16 cellular contexts compared by ENCODE assay signal in the genomic region with DNA sequence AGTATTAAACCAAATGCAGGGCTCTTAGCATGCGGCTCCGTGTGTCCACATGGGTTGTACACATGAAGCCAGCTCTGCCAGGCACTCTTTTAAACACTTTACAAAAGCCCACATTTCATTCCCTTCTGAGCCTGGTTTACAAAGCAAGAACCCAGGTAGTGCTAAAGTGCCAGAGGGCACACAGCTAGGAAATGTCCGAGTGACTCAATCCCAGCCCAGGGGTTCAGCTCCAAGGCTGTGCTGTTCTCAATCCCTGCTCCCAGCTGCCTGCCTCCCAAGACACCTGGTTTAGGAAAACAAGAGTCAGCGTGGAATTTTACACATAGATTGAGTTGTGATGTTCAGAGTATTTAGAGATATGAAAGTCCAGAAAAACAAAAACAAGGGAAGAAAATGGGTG. TPM values are rescaled to one million over a fixed set of nuclear protein-coding genes. Genes with fewer than 3 reads are reported as not detected.
DNase-seq lines count a peak whose midpoint lies in the region; ATAC-seq and TF ChIP-seq lines count a peak whose summit lies in the region.
"Had no signal": no experiment of that assay in that cellular context is flagged by ENCODE, and none has a peak within 500 bp of the region (broad histone marks: within the 10 kb centered on the region; RNA-seq: fewer than 3 reads in every experiment).

No MANE protein-coding gene starts in this region.

- DNase-seq in Daoy (ENCODE audit: low read depth) (peak; percentile 50), ELR (ENCODE audit: low read depth) (peak; percentile 66), RWPE2 (ENCODE audit: low spot score) (no peak), islet precursor cell (peak; percentile 82), pons (ENCODE audit: low spot score) (no peak)
- DNase-seq in activated CD4-positive, alpha-beta T cell treated with anti-CD3 and anti-CD28 coated beads, Interleukin-2, amount 50 U/mL, for 48 hours: no peak
- DNase-seq: HCEC 1CT, NCI-H1436, NCI-H2029 treated with DMSO at 0.1 percent for 48 hours, NCI-H2171 treated with DMSO at 0.1 percent for 48 hours, NCI-H446 treated with DMSO at 0.1 percent for 48 hours, NCI-H748 treated with DMSO at 0.1 percent for 48 hours had no signal

- H3K4me1 ChIP-seq in RWPE2 (ENCODE audit: insufficient read depth, poor library complexity, severe bottlenecking): no peaks in the 10 kb centered on the region

- H3K27ac ChIP-seq in RWPE2 (ENCODE audit: poor library complexity, severe bottlenecking): no peak overlapping the region
- H3K27ac ChIP-seq: C4-2B, SK-N-MC had no signal

- no peaks in the 10 kb centered on the region for H3K36me3 ChIP-seq in RWPE2 (ENCODE audit: low read depth)

- H3K9me3 ChIP-seq in RWPE2 (ENCODE audit: severe bottlenecking): no peaks in the 10 kb centered on the region

- no peak for TF ChIP-seq CTCF in RWPE2 (IDR thresholded peaks at IDR 0.05; ENCODE audit: poor library complexity, severe bottlenecking)

- peaks cover 24% of the 10 kb centered on the region for H3K27me3 ChIP-seq in RWPE2 (ENCODE audit: insufficient read depth, poor library complexity, severe bottlenecking)

- H3K4me3 ChIP-seq in RWPE2 (ENCODE audit: severe bottlenecking): no peak overlapping the region
- H3K4me3 ChIP-seq: SK-N-MC had no signal

- ATAC-seq in RWPE2 (ENCODE audit: low read depth) (peak; percentile 55), GM18858 (IDR thresholded peaks at IDR 0.05; ENCODE audit: unreplicated experiment) (no peak)

RNA-seq across cellular contexts. Expression of gene DCAF7, which starts 13.3 kb away (rescaled TPM):
- 29.9 and 36.7 TPM in 2 replicates for total RNA-seq in Daoy (2014; rRNA removed; shearing (Covaris generic))

RNA-seq across cellular contexts. Expression of gene KCNH6, which starts 13.8 kb away (rescaled TPM):
- not detected in 2 replicates for total RNA-seq in Daoy (2014; rRNA removed; shearing (Covaris generic))
- total RNA-seq: A673 had no signal

Comparison
In these comparisons a context has a peak if more than half of its experiments do, and no peak if none do; other contexts are left out.
1. DNase-seq: peak in Daoy (single experiment), ELR (single experiment) and islet precursor cell (single experiment); none in RWPE2 (single experiment), activated CD4-positive, alpha-beta T cell treated with anti-CD3 and anti-CD28 coated beads, Interleukin-2, amount 50 U/mL, for 48 hours (0 of 2) and pons (single experiment).